Comparison of ENCODE assay signal across 8 cellular contexts in genomic region chr2:203782262-203782976, GRCh38.
A peak's percentile ranks its signal among the peaks of the same experiment; 100 is the strongest.
DNase-seq lines count a peak whose midpoint lies in the region; ATAC-seq and TF ChIP-seq lines count a peak whose summit lies in the region.

No MANE protein-coding gene starts in this region.

- no peak overlapping the region for H3K4me3 ChIP-seq in WI38 (ENCODE audit: low read depth, low read length)

- peak; percentile 62 for ATAC-seq in GM21619 (IDR thresholded peaks at IDR 0.05; ENCODE audit: unreplicated experiment)
- ATAC-seq in left lobe of liver = peak; percentile 98
- ATAC-seq in GM21381 (IDR thresholded peaks at IDR 0.05; ENCODE audit: unreplicated experiment) = no peak

- in situ Hi-C loops in Caki2 (cut with HindIII; ENCODE audit: low pct_unique_long_range_greater_than_20kb, low sequenced_read_pairs) = no loop called here

- DNase-seq in Caki2 (ENCODE audit: low read depth) (peak; percentile 46), NCI-H1105 treated with DMSO at 0.1 percent for 48 hours (lab: John Stamatoyannopoulos, UW) (peak; percentile 47), cerebellum (ENCODE audit: low spot score) (peak; percentile 4), left lobe of liver (ENCODE audit: low spot score) (no peak)
- peak in 2 of 3 experiments; percentile 47 to 59 for DNase-seq in stimulated activated CD4-positive, alpha-beta T cell treated with anti-CD3 and anti-CD28 coated beads, TNF-alpha, amount 100 ng/mL, for 4 hours (ENCODE audit: low read depth in 3 of 3)

- TF ChIP-seq CTCF in WI38 (IDR thresholded peaks at IDR 0.05; ENCODE audit: low read depth, low read length) = peak; percentile 79
